ENCODE assay signal across 1 cellular context in genomic region chr20:41575412-41575811, GRCh38.
TF ChIP-seq lines count a peak whose summit lies in the region.

No MANE protein-coding gene starts in this region.

TF ChIP-seq in K562, 482 proteins besides CTCF, POLR2A, EP300 and RAD21:
- TF ChIP-seq, protein P1, sequence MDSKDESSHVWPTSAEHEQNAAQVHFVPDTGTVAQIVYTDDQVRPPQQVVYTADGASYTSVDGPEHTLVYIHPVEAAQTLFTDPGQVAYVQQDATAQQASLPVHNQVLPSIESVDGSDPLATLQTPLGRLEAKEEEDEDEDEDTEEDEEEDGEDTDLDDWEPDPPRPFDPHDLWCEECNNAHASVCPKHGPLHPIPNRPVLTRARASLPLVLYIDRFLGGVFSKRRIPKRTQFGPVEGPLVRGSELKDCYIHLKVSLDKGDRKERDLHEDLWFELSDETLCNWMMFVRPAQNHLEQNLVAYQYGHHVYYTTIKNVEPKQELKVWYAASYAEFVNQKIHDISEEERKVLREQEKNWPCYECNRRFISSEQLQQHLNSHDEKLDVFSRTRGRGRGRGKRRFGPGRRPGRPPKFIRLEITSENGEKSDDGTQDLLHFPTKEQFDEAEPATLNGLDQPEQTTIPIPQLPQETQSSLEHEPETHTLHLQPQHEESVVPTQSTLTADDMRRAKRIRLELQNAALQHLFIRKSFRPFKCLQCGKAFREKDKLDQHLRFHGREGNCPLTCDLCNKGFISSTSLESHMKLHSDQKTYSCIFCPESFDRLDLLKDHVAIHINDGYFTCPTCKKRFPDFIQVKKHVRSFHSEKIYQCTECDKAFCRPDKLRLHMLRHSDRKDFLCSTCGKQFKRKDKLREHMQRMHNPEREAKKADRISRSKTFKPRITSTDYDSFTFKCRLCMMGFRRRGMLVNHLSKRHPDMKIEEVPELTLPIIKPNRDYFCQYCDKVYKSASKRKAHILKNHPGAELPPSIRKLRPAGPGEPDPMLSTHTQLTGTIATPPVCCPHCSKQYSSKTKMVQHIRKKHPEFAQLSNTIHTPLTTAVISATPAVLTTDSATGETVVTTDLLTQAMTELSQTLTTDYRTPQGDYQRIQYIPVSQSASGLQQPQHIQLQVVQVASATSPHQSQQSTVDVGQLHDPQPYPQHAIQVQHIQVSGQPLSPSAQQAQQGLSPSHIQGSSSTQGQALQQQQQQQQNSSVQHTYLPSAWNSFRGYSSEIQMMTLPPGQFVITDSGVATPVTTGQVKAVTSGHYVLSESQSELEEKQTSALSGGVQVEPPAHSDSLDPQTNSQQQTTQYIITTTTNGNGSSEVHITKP (IDR thresholded peaks at IDR 0.05; ENCODE audit: partially characterized antibody): peak; percentile 20
- TF ChIP-seq USF2 (CRISPR knock-in tag; IDR thresholded peaks at IDR 0.05): no peak
TF ChIP-seq in K562: peak in this region for 1.
